In the genomic region with DNA sequence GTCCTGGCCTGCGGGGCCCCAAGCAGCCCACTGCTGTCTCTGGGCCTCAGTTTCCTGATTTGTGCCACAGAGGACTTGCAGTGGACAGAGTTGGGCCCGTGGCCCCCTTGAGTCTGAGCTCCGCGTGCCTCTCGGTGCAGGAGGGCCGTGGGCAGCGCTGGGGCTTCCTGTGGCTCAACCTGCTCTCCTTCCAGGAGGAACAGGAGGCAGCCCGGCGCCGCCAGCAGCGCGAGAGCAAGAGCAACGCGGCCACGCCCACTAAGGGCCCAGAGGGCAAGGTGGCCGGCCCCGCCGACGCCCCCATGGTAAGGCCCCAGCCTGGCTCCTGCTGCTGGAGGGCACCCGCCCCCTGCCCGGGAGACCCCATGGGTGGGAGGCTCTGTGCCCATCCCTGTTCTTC, we compare ENCODE assay signal across 32 cellular contexts. TPM values are rescaled to one million over a fixed set of nuclear protein-coding genes. Genes with fewer than 3 reads are reported as not detected.
"Had no signal": no experiment of that assay in that cellular context is flagged by ENCODE, and none has a peak within 500 bp of the region (broad histone marks: within the 10 kb centered on the region; RNA-seq: fewer than 3 reads in every experiment).

No MANE protein-coding gene starts in this region.

- H3K36me3 Mint-ChIP-seq: natural killer cell treated with Interleukin-12 subunit alpha and Interleukin-12 subunit beta and Interleukin-15 and Interleukin-18, amount 100 ng/mL, for 72 hours had no signal

- H3K27ac ChIP-seq: ovary, parathyroid adenoma, psoas muscle, right lobe of liver, sigmoid colon, suprapubic skin, testis, tibial artery, transverse colon, upper lobe of right lung, uterus had no signal

- H3K9me3 ChIP-seq: ovary, psoas muscle, right lobe of liver, sigmoid colon, suprapubic skin, testis, tibial artery, transverse colon, upper lobe of right lung, uterus had no signal

- H3K4me1 ChIP-seq: parathyroid adenoma, psoas muscle, right lobe of liver, testis, tibial artery, uterus had no signal

- H3K36me3 ChIP-seq: ovary, uterus had no signal

- H2AFZ ChIP-seq: parathyroid adenoma had no signal

- H3K27me3 Mint-ChIP-seq: naive thymus-derived CD8-positive, alpha-beta T cell; natural killer cell treated with Interleukin-12 subunit alpha and Interleukin-12 subunit beta and Interleukin-15 and Interleukin-18, amount 100 ng/mL, for 72 hours; progenitor cell of endocrine pancreas; stimulated activated naive B cell treated with anti-CD40 and anti-IgM and Interleukin-4, amounts not matched to agents 10 μg/mL and 1 μg/mL and 100 μg/mL, for 72 hours; stimulated activated naive CD8-positive, alpha-beta T cell treated with anti-CD3 and anti-CD28 coated beads, Interleukin-15, amount 100 ng/mL, for 72 hours; type B pancreatic cell had no signal

- H3K9ac ChIP-seq: parathyroid adenoma had no signal

- DNase-seq: naive thymus-derived CD8-positive, alpha-beta T cell; nephron progenitor cell; occipital lobe; ovary; posterior cingulate gyrus; psoas muscle; right cardiac atrium; right lobe of liver; sigmoid colon; small intestine; stimulated activated CD4-positive, alpha-beta T cell treated with anti-CD3 and anti-CD28 coated beads, Interleukin-15, amount 100 ng/mL, for 24 hours; stimulated activated CD4-positive, alpha-beta T cell treated with anti-CD3 and anti-CD28 coated beads, Interleukin-2, amount 100 ng/mL, for 24 hours; stimulated activated CD4-positive, alpha-beta T cell treated with anti-CD3 and anti-CD28 coated beads, Interleukin-2, amount 100 ng/mL, for 48 hours; stimulated activated CD4-positive, alpha-beta T cell treated with anti-CD3 and anti-CD28 coated beads, Interleukin-4, amount 100 ng/mL, for 24 hours; stimulated activated naive B cell treated with anti-CD40 and anti-IgM and Interleukin-4, amounts not matched to agents 10 μg/mL and 1 μg/mL and 100 μg/mL, for 72 hours; stimulated activated naive CD8-positive, alpha-beta T cell treated with anti-CD3 and anti-CD28 coated beads, Interleukin-15, amount 100 ng/mL, for 72 hours; stimulated activated naive CD8-positive, alpha-beta T cell treated with anti-CD3 and anti-CD28 coated beads, Interleukin-15, Interleukin-2, amounts not matched to agents 100 U/mL and 50 U/mL, for 24 hours; substantia nigra; testis; tibial artery; transverse colon; upper lobe of right lung; uterus had no signal

- H3K9me3 Mint-ChIP-seq: naive thymus-derived CD8-positive, alpha-beta T cell; natural killer cell treated with Interleukin-12 subunit alpha and Interleukin-12 subunit beta and Interleukin-15 and Interleukin-18, amount 100 ng/mL, for 72 hours; nephron progenitor cell; neural crest cell; stimulated activated effector memory CD8-positive, alpha-beta T cell treated with anti-CD3 and anti-CD28 coated beads, Interleukin-12 subunit alpha, Interleukin-12 subunit beta, amount 100 ng/mL, for 72 hours; stimulated activated naive B cell treated with anti-CD40 and anti-IgM and Interleukin-4, amounts not matched to agents 10 μg/mL and 1 μg/mL and 100 μg/mL, for 72 hours; stimulated activated naive CD8-positive, alpha-beta T cell treated with anti-CD3 and anti-CD28 coated beads, Interleukin-15, amount 100 ng/mL, for 72 hours; type B pancreatic cell had no signal

- H3K27me3 ChIP-seq: ovary, right lobe of liver, sigmoid colon, suprapubic skin, testis, tibial artery, transverse colon, upper lobe of right lung, uterus had no signal

- FAIRE-seq: small intestine had no signal

- H3K27ac Mint-ChIP-seq: natural killer cell treated with Interleukin-12 subunit alpha and Interleukin-12 subunit beta and Interleukin-15 and Interleukin-18, amount 100 ng/mL, for 72 hours; nephron progenitor cell; progenitor cell of endocrine pancreas; type B pancreatic cell had no signal

- H3K4me3 ChIP-seq: ovary, psoas muscle, right lobe of liver, sigmoid colon, suprapubic skin, testis, tibial artery, transverse colon, upper lobe of right lung, uterus had no signal

- H3K4me3 Mint-ChIP-seq: naive thymus-derived CD8-positive, alpha-beta T cell; natural killer cell treated with Interleukin-12 subunit alpha and Interleukin-12 subunit beta and Interleukin-15 and Interleukin-18, amount 100 ng/mL, for 72 hours; nephron progenitor cell; neural crest cell; stimulated activated effector memory CD8-positive, alpha-beta T cell treated with anti-CD3 and anti-CD28 coated beads, Interleukin-12 subunit alpha, Interleukin-12 subunit beta, amount 100 ng/mL, for 72 hours; stimulated activated naive B cell treated with anti-CD40 and anti-IgM and Interleukin-4, amounts not matched to agents 10 μg/mL and 1 μg/mL and 100 μg/mL, for 72 hours; stimulated activated naive CD8-positive, alpha-beta T cell treated with anti-CD3 and anti-CD28 coated beads, Interleukin-15, amount 100 ng/mL, for 72 hours; type B pancreatic cell had no signal

- H3K4me1 Mint-ChIP-seq: neural crest cell had no signal

- ATAC-seq: naive thymus-derived CD8-positive, alpha-beta T cell; natural killer cell treated with Interleukin-12 subunit alpha and Interleukin-12 subunit beta and Interleukin-15 and Interleukin-18, amount 100 ng/mL, for 72 hours; psoas muscle; right cardiac atrium; right lobe of liver; stimulated activated effector memory CD8-positive, alpha-beta T cell treated with anti-CD3 and anti-CD28 coated beads, Interleukin-12 subunit alpha, Interleukin-12 subunit beta, amount 100 ng/mL, for 72 hours; stimulated activated naive B cell treated with anti-CD40 and anti-IgM and Interleukin-4, amounts not matched to agents 10 μg/mL and 1 μg/mL and 100 μg/mL, for 72 hours; stimulated activated naive CD8-positive, alpha-beta T cell treated with anti-CD3 and anti-CD28 coated beads, Interleukin-15, Interleukin-2, amounts not matched to agents 100 U/mL and 50 U/mL, for 24 hours; upper lobe of right lung had no signal

RNA-seq across cellular contexts. Expression of a gene that starts 38.9 kb away (rescaled TPM):
- total RNA-seq: occipital lobe, urinary bladder had no signal
- polyA plus RNA-seq: naive thymus-derived CD8-positive, alpha-beta T cell had no signal

RNA-seq across cellular contexts. Expression of a gene that starts 46.0 kb away (rescaled TPM):
- total RNA-seq: occipital lobe, renal cortical epithelial cell, right cardiac atrium, suprapubic skin, uterus had no signal
